Comparison of ENCODE assay signal across 8 cellular contexts in the genomic region with DNA sequence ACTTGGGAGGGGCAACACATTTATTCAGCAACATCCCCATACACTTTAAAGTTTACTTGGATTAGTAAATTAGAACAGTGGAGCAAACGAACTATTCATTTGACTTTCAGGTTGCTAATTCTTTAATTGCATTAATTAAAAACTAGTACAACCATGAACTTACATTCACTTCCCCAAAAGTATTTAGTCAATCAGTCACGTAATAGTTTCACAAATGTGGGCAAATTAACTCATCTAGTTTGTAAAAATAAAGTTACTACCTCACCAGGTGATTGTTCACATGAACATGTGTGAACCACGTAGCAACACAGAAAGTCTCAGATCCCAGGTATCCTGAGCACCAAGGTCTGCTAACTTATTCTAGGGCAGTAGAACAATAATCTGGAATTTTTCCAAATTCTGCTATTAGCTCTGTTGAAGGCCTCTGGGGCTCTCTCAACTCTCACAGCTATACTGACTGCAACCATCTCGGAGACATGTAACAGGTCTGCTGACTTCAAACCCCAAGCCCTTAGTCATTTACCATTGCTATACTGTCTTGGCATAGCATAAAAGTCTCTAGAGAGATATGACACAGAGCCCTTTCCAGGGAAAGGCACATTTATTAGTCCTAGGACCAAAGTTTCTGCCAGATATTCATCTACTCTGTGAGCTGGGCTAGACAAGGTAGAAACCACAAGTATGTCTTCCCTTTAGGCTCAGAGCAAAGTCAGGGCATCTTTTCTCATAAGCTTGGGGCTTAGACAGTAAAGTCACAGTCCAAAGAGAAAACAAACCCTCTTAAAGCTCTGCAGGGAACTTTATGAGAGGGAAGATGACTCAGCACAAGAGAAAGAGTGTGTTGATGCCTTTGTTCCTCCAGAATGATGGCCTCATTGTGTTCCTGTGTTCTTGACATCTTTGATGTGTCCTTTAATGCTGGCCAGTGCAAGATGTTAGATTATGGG. TPM values are rescaled to one million over a fixed set of nuclear protein-coding genes. Genes with fewer than 3 reads are reported as not detected.
A peak's percentile ranks its signal among the peaks of the same experiment; 100 is the strongest.
DNase-seq lines count a peak whose midpoint lies in the region; ATAC-seq and TF ChIP-seq lines count a peak whose summit lies in the region.

No MANE protein-coding gene starts in this region.

- no peak for TF ChIP-seq CTCF in foreskin keratinocyte (conservative IDR thresholded peaks at IDR 0.05)

- ATAC-seq in GM19452 (IDR thresholded peaks at IDR 0.05; ENCODE audit: unreplicated experiment), result peak; percentile 68
- ATAC-seq in foreskin keratinocyte, result peak; percentile 64
- ATAC-seq in HG03469 (IDR thresholded peaks at IDR 0.05; ENCODE audit: unreplicated experiment), result no peak
- no peak for ATAC-seq in GM21737 (IDR thresholded peaks at IDR 0.05; ENCODE audit: unreplicated experiment)

- H3K4me3 Mint-ChIP-seq in CD8-positive, alpha-beta memory T cell, result no peak overlapping the region

- peak overlapping the region; percentile 40 for H3K27ac ChIP-seq in SJSA1
- H3K27ac ChIP-seq in foreskin keratinocyte, result no peak overlapping the region
- no peak overlapping the region for H3K27ac ChIP-seq in CD8-positive, alpha-beta memory T cell (ENCODE audit: low read depth, low read length)

- H3K27me3 Mint-ChIP-seq in CD8-positive, alpha-beta memory T cell, result peaks cover 6 to 26% of the 10 kb centered on the region in 2 donors

- no peaks in the 10 kb centered on the region for H3K4me1 Mint-ChIP-seq in CD8-positive, alpha-beta memory T cell

- no peaks in the 10 kb centered on the region for H3K36me3 Mint-ChIP-seq in CD8-positive, alpha-beta memory T cell

- no peaks in the 10 kb centered on the region for H3K9me3 ChIP-seq in SJSA1 (replicated peaks)
- no peaks in the 10 kb centered on the region for H3K9me3 ChIP-seq in CD8-positive, alpha-beta memory T cell (ENCODE audit: low read length)

- H3K4me3 ChIP-seq in SJSA1, result no peak overlapping the region
- H3K4me3 ChIP-seq in CD8-positive, alpha-beta memory T cell (ENCODE audit: low read length), result no peak overlapping the region

- H3K36me3 ChIP-seq in SJSA1, result no peaks in the 10 kb centered on the region
- no peaks in the 10 kb centered on the region for H3K36me3 ChIP-seq in CD8-positive, alpha-beta memory T cell (ENCODE audit: insufficient read depth, low read length)

- peak; percentile 69 for DNase-seq in A172 (ENCODE audit: low spot score)
- peak in 1 of 2 experiments; percentile 49 for DNase-seq in SJSA1 (ENCODE audit: low read depth in 1 of 2, low spot score in 2 of 2)
- peak; percentile 13 to 39 for DNase-seq in foreskin keratinocyte
- no peak for DNase-seq in CD8-positive, alpha-beta memory T cell
- no peak for DNase-seq in NCI-H146 (lab: John Stamatoyannopoulos, UW)

- H3K27me3 ChIP-seq in SJSA1 (replicated peaks) (no peaks in the 10 kb centered on the region), foreskin keratinocyte (no peaks in the 10 kb centered on the region)
- no peaks in the 10 kb centered on the region for H3K27me3 ChIP-seq in CD8-positive, alpha-beta memory T cell (ENCODE audit: insufficient read depth, low read length, poor library complexity, severe bottlenecking)

- POLR2A ChIA-PET in CD8-positive, alpha-beta memory T cell (lab: Charles Lee), result no interaction called here

- H3K27ac Mint-ChIP-seq in CD8-positive, alpha-beta memory T cell, result no peak overlapping the region

- peaks cover 42% of the 10 kb centered on the region for H3K4me1 ChIP-seq in SJSA1 (replicated peaks)
- no peaks in the 10 kb centered on the region for H3K4me1 ChIP-seq in foreskin keratinocyte
- H3K4me1 ChIP-seq in CD8-positive, alpha-beta memory T cell (ENCODE audit: insufficient read depth, low read length), result no peaks in the 10 kb centered on the region

- CTCF ChIA-PET in CD8-positive, alpha-beta memory T cell (lab: Charles Lee), result interaction anchor here (1.5 kb wide), 1 partner anchor 15 kb away, joined by 3 read pairs; no protein-coding TSS in a partner anchor

- no peaks in the 10 kb centered on the region for H3K9me3 Mint-ChIP-seq in CD8-positive, alpha-beta memory T cell

RNA-seq across cellular contexts. Expression of a gene that starts 50.9 kb away (rescaled TPM):
- total RNA-seq in A172 (2014; rRNA removed; shearing (Covaris generic)), result 11.9 and 18.3 TPM in 2 replicates
- total RNA-seq in SJSA1 (2014; rRNA removed; shearing (Covaris generic)), result 8.4 and 8.5 TPM in 2 replicates
- total RNA-seq in foreskin keratinocyte, result 9.9 TPM in 2 replicates
- 9.9 and 10.6 TPM in 2 replicates for polyA plus RNA-seq in foreskin keratinocyte
- total RNA-seq in CD8-positive, alpha-beta memory T cell, result 10 to 100 TPM; 15.1 to 16.1 TPM
- 52.4 TPM for polyA plus RNA-seq in CD8-positive, alpha-beta memory T cell

Comparison
In these comparisons a context has a peak if more than half of its experiments do, and no peak if none do; other contexts are left out.
1. DNase-seq: peak in A172 (single experiment) and foreskin keratinocyte (2 of 2); none in CD8-positive, alpha-beta memory T cell (0 of 5) and NCI-H146 (single experiment).
2. ATAC-seq: peak in GM19452 (single experiment) and foreskin keratinocyte (single experiment); none in HG03469 (single experiment) and GM21737 (single experiment).